Comparison of ENCODE assay signal across 1 cellular context in the genomic region with DNA sequence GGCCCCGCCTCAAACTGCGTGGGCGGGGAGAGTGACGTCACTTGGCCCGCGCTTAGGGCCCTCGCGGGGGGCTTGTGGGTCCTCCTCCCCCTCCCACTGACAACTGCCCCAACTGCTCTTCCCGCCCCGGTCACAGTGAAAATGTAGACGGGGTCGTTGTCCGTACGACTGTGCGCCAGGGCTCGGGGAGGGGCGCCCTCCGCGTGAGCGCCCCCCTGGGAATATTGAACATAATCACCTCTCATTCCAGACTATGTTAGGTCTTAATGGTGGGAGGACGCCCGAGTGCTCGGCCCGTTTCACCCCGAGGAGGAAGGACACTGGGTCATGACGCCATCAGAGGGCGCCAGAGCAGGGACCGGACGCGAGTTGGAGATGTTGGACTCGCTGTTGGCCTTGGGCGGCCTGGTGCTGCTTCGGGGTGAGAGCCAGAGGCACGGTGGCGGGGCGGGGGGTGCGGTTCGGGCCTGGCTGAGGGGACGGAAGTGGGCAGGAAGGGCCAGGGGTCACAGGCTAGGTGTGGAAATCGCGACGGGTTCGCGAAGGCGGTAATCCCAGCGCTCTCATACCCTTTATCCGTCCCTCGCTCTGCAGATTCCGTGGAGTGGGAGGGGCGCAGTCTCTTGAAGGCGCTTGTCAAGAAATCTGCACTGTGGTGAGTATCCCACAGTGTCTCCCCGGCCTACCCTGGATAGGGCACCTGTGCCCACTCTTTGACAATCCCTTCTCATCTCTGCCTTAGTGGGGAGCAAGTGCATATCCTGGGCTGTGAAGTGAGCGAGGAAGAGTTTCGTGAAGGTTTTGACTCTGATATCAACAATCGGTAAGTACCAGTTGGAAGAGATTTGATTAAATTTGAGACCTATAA.
A peak's percentile ranks its signal among the peaks of the same experiment; 100 is the strongest.
TF ChIP-seq lines count a peak whose summit lies in the region.

Gene ELP5, plus strand, starts transcription at position 40 of the 868 bp plus-strand sequence. Its CDS starts 336 bp downstream, at position 376.

TF ChIP-seq in HepG2, 621 proteins besides CTCF, POLR2A, EP300 and RAD21 (continued from another document and continues in another):
- TF ChIP-seq, protein P1, sequence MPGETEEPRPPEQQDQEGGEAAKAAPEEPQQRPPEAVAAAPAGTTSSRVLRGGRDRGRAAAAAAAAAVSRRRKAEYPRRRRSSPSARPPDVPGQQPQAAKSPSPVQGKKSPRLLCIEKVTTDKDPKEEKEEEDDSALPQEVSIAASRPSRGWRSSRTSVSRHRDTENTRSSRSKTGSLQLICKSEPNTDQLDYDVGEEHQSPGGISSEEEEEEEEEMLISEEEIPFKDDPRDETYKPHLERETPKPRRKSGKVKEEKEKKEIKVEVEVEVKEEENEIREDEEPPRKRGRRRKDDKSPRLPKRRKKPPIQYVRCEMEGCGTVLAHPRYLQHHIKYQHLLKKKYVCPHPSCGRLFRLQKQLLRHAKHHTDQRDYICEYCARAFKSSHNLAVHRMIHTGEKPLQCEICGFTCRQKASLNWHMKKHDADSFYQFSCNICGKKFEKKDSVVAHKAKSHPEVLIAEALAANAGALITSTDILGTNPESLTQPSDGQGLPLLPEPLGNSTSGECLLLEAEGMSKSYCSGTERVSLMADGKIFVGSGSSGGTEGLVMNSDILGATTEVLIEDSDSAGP (CRISPR knock-in tag; IDR thresholded peaks at IDR 0.05; ENCODE audit: borderline replicate concordance) = peak; percentile 97; the same call in 1 of the 2 replicates
- TF ChIP-seq GABPB1 (CRISPR knock-in tag; IDR thresholded peaks at IDR 0.05) (peak; percentile 83), TRIM24 (CRISPR knock-in tag; IDR thresholded peaks at IDR 0.05) (no peak), ZFX (CRISPR knock-in tag; IDR thresholded peaks at IDR 0.05; ENCODE audit: low read depth) (peak; percentile 97), FOXP4 (CRISPR knock-in tag; IDR thresholded peaks at IDR 0.05) (peak; percentile 57; the same call in 1 of the 2 replicates), NFRKB (IDR thresholded peaks at IDR 0.05) (peak; percentile 58; the same call in 1 of the 2 replicates), NBN (conservative IDR thresholded peaks at IDR 0.05) (no peak), ZNF225 (CRISPR knock-in tag; IDR thresholded peaks at IDR 0.05) (no peak), ETV5 (CRISPR knock-in tag; IDR thresholded peaks at IDR 0.05; ENCODE audit: borderline replicate concordance) (peak; percentile 80), ZNF18 (CRISPR knock-in tag; IDR thresholded peaks at IDR 0.05; ENCODE audit: insufficient replicate concordance) (peak; percentile 80), ZNF34 (CRISPR knock-in tag; IDR thresholded peaks at IDR 0.05; ENCODE audit: borderline replicate concordance) (peak; percentile 57; the same call in 1 of the 2 replicates), CENPBD1 (CRISPR knock-in tag; IDR thresholded peaks at IDR 0.05; ENCODE audit: borderline replicate concordance, low read depth) (no peak), ZNF883 (CRISPR knock-in tag; IDR thresholded peaks at IDR 0.05; ENCODE audit: not compliant biosample characterization) (no peak), ONECUT2 (CRISPR knock-in tag; IDR thresholded peaks at IDR 0.05) (no peak), ZNF160 (CRISPR knock-in tag; IDR thresholded peaks at IDR 0.05) (peak; percentile 32; the same call in 1 of the 2 replicates), SETDB1 (CRISPR knock-in tag; IDR thresholded peaks at IDR 0.05; ENCODE audit: borderline replicate concordance) (no peak; the same call in 1 of the 2 replicates), PAX8 (CRISPR knock-in tag; IDR thresholded peaks at IDR 0.05; ENCODE audit: borderline replicate concordance) (no peak), ZNF10 (CRISPR knock-in tag; IDR thresholded peaks at IDR 0.05; ENCODE audit: borderline replicate concordance, low read depth) (no peak), POLR2AphosphoS5 (IDR thresholded peaks at IDR 0.05; ENCODE audit: low read depth, low read length) (peak; percentile 79), CCAR2 (optimal IDR thresholded peaks at IDR 0.05; ENCODE audit: low read depth, low read length) (no peak), ZNF780A (CRISPR knock-in tag; IDR thresholded peaks at IDR 0.05) (no peak), HMGXB3 (CRISPR knock-in tag; IDR thresholded peaks at IDR 0.05; ENCODE audit: borderline replicate concordance) (peak; percentile 40; the same call in 1 of the 2 replicates), AGO2 (optimal IDR thresholded peaks at IDR 0.05; ENCODE audit: low read depth, low read length) (peak; percentile 85), JUN (CRISPR knock-in tag; IDR thresholded peaks at IDR 0.05) (0 out of 2 replicates have a peak, but pooled peaks have one; percentile 42), ZFP62 (CRISPR knock-in tag; IDR thresholded peaks at IDR 0.05) (no peak), SSRP1 (CRISPR knock-in tag; IDR thresholded peaks at IDR 0.05) (no peak), RBM39 (IDR thresholded peaks at IDR 0.05; ENCODE audit: low read depth, low read length, poor library complexity, severe bottlenecking) (peak; percentile 79), TSC22D2 (CRISPR knock-in tag; IDR thresholded peaks at IDR 0.05; ENCODE audit: borderline replicate concordance) (no peak), ZNF737 (CRISPR knock-in tag; IDR thresholded peaks at IDR 0.05; ENCODE audit: borderline replicate concordance) (no peak), ZNF75D (CRISPR knock-in tag; IDR thresholded peaks at IDR 0.05; ENCODE audit: borderline replicate concordance) (no peak), SMAD1 (CRISPR knock-in tag; IDR thresholded peaks at IDR 0.05; ENCODE audit: borderline replicate concordance, low read depth) (no peak), TCF7L2 (IDR thresholded peaks at IDR 0.05; ENCODE audit: low read depth, low read length) (no peak)
- TF ChIP-seq, protein P2, sequence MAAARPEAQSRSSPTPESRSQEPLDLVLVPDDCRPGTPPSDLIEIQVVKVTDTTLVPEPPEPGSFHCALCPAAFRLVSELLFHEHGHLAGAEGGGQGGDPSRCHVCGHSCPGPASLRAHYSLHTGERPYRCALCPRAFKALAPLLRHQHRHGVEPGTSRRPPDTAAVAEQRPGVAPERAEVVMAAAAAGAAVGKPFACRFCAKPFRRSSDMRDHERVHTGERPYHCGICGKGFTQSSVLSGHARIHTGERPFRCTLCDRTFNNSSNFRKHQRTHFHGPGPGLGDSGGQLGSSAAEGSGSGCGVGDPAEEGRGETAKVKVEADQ (CRISPR knock-in tag; IDR thresholded peaks at IDR 0.05; ENCODE audit: borderline replicate concordance) = no peak
- TF ChIP-seq, protein P3, sequence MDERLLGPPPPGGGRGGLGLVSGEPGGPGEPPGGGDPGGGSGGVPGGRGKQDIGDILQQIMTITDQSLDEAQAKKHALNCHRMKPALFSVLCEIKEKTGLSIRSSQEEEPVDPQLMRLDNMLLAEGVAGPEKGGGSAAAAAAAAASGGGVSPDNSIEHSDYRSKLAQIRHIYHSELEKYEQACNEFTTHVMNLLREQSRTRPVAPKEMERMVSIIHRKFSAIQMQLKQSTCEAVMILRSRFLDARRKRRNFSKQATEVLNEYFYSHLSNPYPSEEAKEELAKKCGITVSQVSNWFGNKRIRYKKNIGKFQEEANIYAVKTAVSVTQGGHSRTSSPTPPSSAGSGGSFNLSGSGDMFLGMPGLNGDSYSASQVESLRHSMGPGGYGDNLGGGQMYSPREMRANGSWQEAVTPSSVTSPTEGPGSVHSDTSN (CRISPR knock-in tag; IDR thresholded peaks at IDR 0.05) = no peak
- TF ChIP-seq, protein P4, sequence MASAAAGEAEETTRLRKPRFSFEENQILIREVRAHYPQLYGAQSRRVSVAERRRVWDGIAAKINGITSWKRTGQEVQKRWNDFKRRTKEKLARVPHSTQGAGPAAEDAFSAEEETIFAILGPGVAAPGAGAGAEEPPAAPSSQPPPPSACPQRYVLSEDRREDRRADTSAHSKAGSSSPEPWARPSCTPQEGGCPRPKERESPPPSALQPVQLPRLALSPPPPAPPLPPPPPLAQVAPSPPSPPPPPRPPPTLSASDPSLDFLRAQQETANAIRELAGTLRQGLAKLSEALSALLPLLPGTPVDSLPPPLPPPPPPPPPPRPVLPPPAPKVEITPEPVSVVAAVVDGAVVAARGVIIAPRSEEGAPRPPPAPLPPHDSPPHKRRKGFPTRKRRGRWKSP (CRISPR knock-in tag; IDR thresholded peaks at IDR 0.05) = peak; percentile 66; the same call in 1 of the 2 replicates
- TF ChIP-seq, protein P5, sequence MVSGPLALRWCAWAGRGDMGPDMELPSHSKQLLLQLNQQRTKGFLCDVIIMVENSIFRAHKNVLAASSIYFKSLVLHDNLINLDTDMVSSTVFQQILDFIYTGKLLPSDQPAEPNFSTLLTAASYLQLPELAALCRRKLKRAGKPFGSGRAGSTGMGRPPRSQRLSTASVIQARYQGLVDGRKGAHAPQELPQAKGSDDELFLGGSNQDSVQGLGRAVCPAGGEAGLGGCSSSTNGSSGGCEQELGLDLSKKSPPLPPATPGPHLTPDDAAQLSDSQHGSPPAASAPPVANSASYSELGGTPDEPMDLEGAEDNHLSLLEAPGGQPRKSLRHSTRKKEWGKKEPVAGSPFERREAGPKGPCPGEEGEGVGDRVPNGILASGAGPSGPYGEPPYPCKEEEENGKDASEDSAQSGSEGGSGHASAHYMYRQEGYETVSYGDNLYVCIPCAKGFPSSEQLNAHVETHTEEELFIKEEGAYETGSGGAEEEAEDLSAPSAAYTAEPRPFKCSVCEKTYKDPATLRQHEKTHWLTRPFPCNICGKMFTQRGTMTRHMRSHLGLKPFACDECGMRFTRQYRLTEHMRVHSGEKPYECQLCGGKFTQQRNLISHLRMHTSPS (CRISPR knock-in tag; IDR thresholded peaks at IDR 0.05; ENCODE audit: low read depth) = peak; percentile 41; the same call in 1 of the 2 replicates
- TF ChIP-seq, protein P6, sequence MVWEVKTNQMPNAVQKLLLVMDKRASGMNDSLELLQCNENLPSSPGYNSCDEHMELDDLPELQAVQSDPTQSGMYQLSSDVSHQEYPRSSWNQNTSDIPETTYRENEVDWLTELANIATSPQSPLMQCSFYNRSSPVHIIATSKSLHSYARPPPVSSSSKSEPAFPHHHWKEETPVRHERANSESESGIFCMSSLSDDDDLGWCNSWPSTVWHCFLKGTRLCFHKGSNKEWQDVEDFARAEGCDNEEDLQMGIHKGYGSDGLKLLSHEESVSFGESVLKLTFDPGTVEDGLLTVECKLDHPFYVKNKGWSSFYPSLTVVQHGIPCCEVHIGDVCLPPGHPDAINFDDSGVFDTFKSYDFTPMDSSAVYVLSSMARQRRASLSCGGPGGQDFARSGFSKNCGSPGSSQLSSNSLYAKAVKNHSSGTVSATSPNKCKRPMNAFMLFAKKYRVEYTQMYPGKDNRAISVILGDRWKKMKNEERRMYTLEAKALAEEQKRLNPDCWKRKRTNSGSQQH (CRISPR knock-in tag; IDR thresholded peaks at IDR 0.05; ENCODE audit: low read depth) = 0 out of 2 replicates have a peak, but pooled peaks have one; percentile 22
- TF ChIP-seq, protein P7, sequence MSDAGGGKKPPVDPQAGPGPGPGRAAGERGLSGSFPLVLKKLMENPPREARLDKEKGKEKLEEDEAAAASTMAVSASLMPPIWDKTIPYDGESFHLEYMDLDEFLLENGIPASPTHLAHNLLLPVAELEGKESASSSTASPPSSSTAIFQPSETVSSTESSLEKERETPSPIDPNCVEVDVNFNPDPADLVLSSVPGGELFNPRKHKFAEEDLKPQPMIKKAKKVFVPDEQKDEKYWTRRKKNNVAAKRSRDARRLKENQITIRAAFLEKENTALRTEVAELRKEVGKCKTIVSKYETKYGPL (CRISPR knock-in tag; IDR thresholded peaks at IDR 0.05) = no peak
